In genomic region chr18:48779462-48779861, GRCh38 we compare ENCODE assay signal across 18 cellular contexts.
DNase-seq lines count a peak whose midpoint lies in the region; ATAC-seq and TF ChIP-seq lines count a peak whose summit lies in the region.
"Had no signal": no experiment of that assay in that cellular context is flagged by ENCODE, and none has a peak within 500 bp of the region (broad histone marks: within the 10 kb centered on the region; RNA-seq: fewer than 3 reads in every experiment).

No MANE protein-coding gene starts in this region.

- intact Hi-C loops in thyroid gland (cut with DNase I), result loop anchor here (5.0 to 10.0 kb wide), 2 partner anchors 168 to 395 kb away; no protein-coding TSS in a partner anchor

- no peak overlapping the region for H2BK5ac ChIP-seq in neuronal stem cell (ENCODE audit: low read length)

- TF ChIP-seq POLR2A in thyroid gland (IDR thresholded peaks at IDR 0.05), result no peak

- H3K4me3 ChIP-seq in hepatocyte (no peak overlapping the region), neuronal stem cell (ENCODE audit: low read length in 2 of 2) (no peak overlapping the region), thyroid gland (replicated peaks in 1 of 3) (no peak overlapping the region)
- H3K4me3 ChIP-seq: testis had no signal

- 85% methylated on average over 7 of the region's 7 CpGs for WGBS in hepatocyte (ENCODE audit: low lambda C conversion rate, missing lambda C conversion rate)
- WGBS in neuronal stem cell (ENCODE audit: extremely low coverage in 2 of 2, insufficient read length in 2 of 2, insufficient replicate concordance in 1 of 2), 2 donors, result no CpG with 5 or more reads among the region's 7 CpGs
- WGBS in thyroid gland, 2 donors, result 82 to 89% methylated on average over 1 to 7 of the region's 7 CpGs

- ATAC-seq in GM21529 (IDR thresholded peaks at IDR 0.05; ENCODE audit: unreplicated experiment), result no peak
- ATAC-seq: foreskin keratinocyte, HCT116 had no signal

- no peak overlapping the region for H3K9ac ChIP-seq in neuronal stem cell (ENCODE audit: low read depth, low read length, poor library complexity)

- no peaks in the 10 kb centered on the region for H4K20me1 ChIP-seq in hepatocyte (ENCODE audit: insufficient read depth, poor library complexity, severe bottlenecking)

- no peaks in the 10 kb centered on the region for H3K9me2 ChIP-seq in hepatocyte (replicated peaks; ENCODE audit: insufficient read depth)

- H2AFZ ChIP-seq in hepatocyte, result no peak overlapping the region
- no peak overlapping the region for H2AFZ ChIP-seq in neuronal stem cell (ENCODE audit: low read length)

- H3K36me3 ChIP-seq in hepatocyte (replicated peaks; ENCODE audit: insufficient read depth, low read depth), result no peaks in the 10 kb centered on the region
- H3K36me3 ChIP-seq in neuronal stem cell (replicated peaks in 1 of 2; ENCODE audit: control insufficient read depth in 2 of 2, insufficient read depth in 2 of 2, low read length in 2 of 2), result no peaks in the 10 kb centered on the region
- H3K36me3 ChIP-seq in thyroid gland, result no peaks in the 10 kb centered on the region

- H3K4me1 Mint-ChIP-seq in chondrocyte (ENCODE audit: low read depth) (peaks cover 83% of the 10 kb centered on the region), type B pancreatic cell (ENCODE audit: unreplicated experiment) (peaks cover 61% of the 10 kb centered on the region)

- no peaks in the 10 kb centered on the region for H3K9me3 ChIP-seq in hepatocyte (ENCODE audit: low read depth)
- H3K9me3 ChIP-seq in neuronal stem cell (replicated peaks in 1 of 2; ENCODE audit: control insufficient read depth in 2 of 2, insufficient read depth in 1 of 2, low read depth in 1 of 2, low read length in 2 of 2), result no peaks in the 10 kb centered on the region
- H3K9me3 ChIP-seq in thyroid gland, result no peaks in the 10 kb centered on the region
- H3K9me3 ChIP-seq: testis had no signal

- H2BK12ac ChIP-seq in neuronal stem cell (ENCODE audit: low read length), result no peak overlapping the region

- H3K4ac ChIP-seq in neuronal stem cell (ENCODE audit: low read length), result no peak overlapping the region

- DNase-seq in chondrocyte (ENCODE audit: low spot score), result no peak
- no peak for DNase-seq in hepatocyte (ENCODE audit: low spot score)
- DNase-seq in neuronal stem cell (ENCODE audit: low spot score), result no peak
- DNase-seq in thyroid gland, result no peak
- no peak for DNase-seq in type B pancreatic cell (ENCODE audit: extremely low spot score, unreplicated experiment)
- no peak for DNase-seq in DMS 273 treated with DMSO at 0.1 percent for 48 hours (lab: John Stamatoyannopoulos, UW)
- DNase-seq: activated CD4-positive, alpha-beta memory T cell treated with anti-CD3 and anti-CD28 coated beads, Interleukin-2, amount 10 ng/mL, durations not matched to agents 7 days and 5 days; activated CD4-positive, CD25-positive, alpha-beta regulatory T cell; activated naive CD4-positive, alpha-beta T cell treated with Interleukin-2 at 50 U/mL for 16 hours; amygdala; central memory CD4-positive, alpha-beta T cell; DND-41; foreskin keratinocyte; NCI-H1417 treated with DMSO at 0.1 percent for 48 hours; NCI-H524 treated with DMSO at 0.1 percent for 48 hours; testis had no signal

- peaks cover 19% of the 10 kb centered on the region for H3K36me3 Mint-ChIP-seq in chondrocyte (ENCODE audit: low read depth)
- H3K36me3 Mint-ChIP-seq in type B pancreatic cell, result no peaks in the 10 kb centered on the region

- no peak overlapping the region for H2BK15ac ChIP-seq in neuronal stem cell (ENCODE audit: low read length)

- H3K27ac Mint-ChIP-seq in chondrocyte (ENCODE audit: unreplicated experiment) (peak overlapping the region; percentile 96), type B pancreatic cell (no peak overlapping the region)
- H3K27ac Mint-ChIP-seq: activated CD4-positive, alpha-beta memory T cell treated with anti-CD3 and anti-CD28 coated beads, Interleukin-2, amount 10 ng/mL, durations not matched to agents 7 days and 5 days had no signal

- peak overlapping the region; percentile 3 for H2AK5ac ChIP-seq in neuronal stem cell (ENCODE audit: low read depth, low read length)

- peaks cover 2% of the 10 kb centered on the region for H3K79me1 ChIP-seq in neuronal stem cell (ENCODE audit: low read depth, low read length)

- H3K79me2 ChIP-seq in hepatocyte, result peaks cover 19% of the 10 kb centered on the region

- H3K27ac ChIP-seq in hepatocyte, result peak overlapping the region; percentile 99
- no peak overlapping the region for H3K27ac ChIP-seq in neuronal stem cell (replicated peaks; ENCODE audit: low read length)
- H3K27ac ChIP-seq in thyroid gland, result peak overlapping the region in 2 of 3 donors; percentile 63 to 83
- H3K27ac ChIP-seq: foreskin keratinocyte had no signal

- H4K91ac ChIP-seq in neuronal stem cell (ENCODE audit: low read depth, low read length, poor library complexity), result no peak overlapping the region

- TF ChIP-seq CTCF in chondrocyte (IDR thresholded peaks at IDR 0.05) (no peak), hepatocyte (IDR thresholded peaks at IDR 0.05; ENCODE audit: poor library complexity) (no peak), thyroid gland (IDR thresholded peaks at IDR 0.05) (no peak), type B pancreatic cell (conservative IDR thresholded peaks at IDR 0.05) (no peak)

- no peak overlapping the region for H2BK120ac ChIP-seq in neuronal stem cell (ENCODE audit: low read depth, low read length)

- H3K27me3 ChIP-seq in hepatocyte (no peaks in the 10 kb centered on the region), neuronal stem cell (ENCODE audit: control insufficient read depth in 3 of 3, insufficient read depth in 3 of 3, low read depth in 1 of 3, low read length in 3 of 3) (no peaks in the 10 kb centered on the region), thyroid gland (no peaks in the 10 kb centered on the region)
- H3K27me3 ChIP-seq: foreskin keratinocyte, testis had no signal

- no peak overlapping the region for H3K4me3 Mint-ChIP-seq in chondrocyte (ENCODE audit: unreplicated experiment)
- H3K4me3 Mint-ChIP-seq in type B pancreatic cell, result no peak overlapping the region
- H3K4me3 Mint-ChIP-seq: activated CD4-positive, alpha-beta memory T cell treated with anti-CD3 and anti-CD28 coated beads, Interleukin-2, amount 10 ng/mL, durations not matched to agents 7 days and 5 days had no signal

- no peak overlapping the region for H3K23ac ChIP-seq in neuronal stem cell (ENCODE audit: low read depth, low read length, poor library complexity)

- H4K8ac ChIP-seq in neuronal stem cell (ENCODE audit: low read depth, low read length), result no peak overlapping the region

- H3K27me3 Mint-ChIP-seq in chondrocyte (ENCODE audit: low read depth), result no peaks in the 10 kb centered on the region
- no peaks in the 10 kb centered on the region for H3K27me3 Mint-ChIP-seq in type B pancreatic cell
- H3K27me3 Mint-ChIP-seq: activated CD4-positive, alpha-beta memory T cell treated with anti-CD3 and anti-CD28 coated beads, Interleukin-2, amount 10 ng/mL, durations not matched to agents 7 days and 5 days had no signal

- H3K4me2 ChIP-seq in hepatocyte (peak overlapping the region; percentile 68), neuronal stem cell (ENCODE audit: insufficient read depth, low read length, poor library complexity, severe bottlenecking) (no peak overlapping the region)

- H3K14ac ChIP-seq in neuronal stem cell (ENCODE audit: low read length), result no peak overlapping the region

- peak overlapping the region; percentile 63 for H3K18ac ChIP-seq in neuronal stem cell (ENCODE audit: low read length)

- H3K9me3 Mint-ChIP-seq in chondrocyte (ENCODE audit: low read depth), result no peaks in the 10 kb centered on the region
- no peaks in the 10 kb centered on the region for H3K9me3 Mint-ChIP-seq in type B pancreatic cell
- H3K9me3 Mint-ChIP-seq: activated CD4-positive, alpha-beta memory T cell treated with anti-CD3 and anti-CD28 coated beads, Interleukin-2, amount 10 ng/mL, durations not matched to agents 7 days and 5 days had no signal

- H3K4me1 ChIP-seq in hepatocyte (ENCODE audit: insufficient read depth), result peaks cover 71% of the 10 kb centered on the region
- H3K4me1 ChIP-seq in neuronal stem cell (ENCODE audit: control insufficient read depth in 2 of 2, insufficient read depth in 1 of 2, low read depth in 1 of 2, low read length in 2 of 2), result peaks cover 16 to 40% of the 10 kb centered on the region in 2 donors
- H3K4me1 ChIP-seq in thyroid gland, result peaks cover 31 to 61% of the 10 kb centered on the region in 2 donors
- H3K4me1 ChIP-seq: foreskin keratinocyte had no signal
